17 cellular contexts compared by ENCODE assay signal in the genomic region with DNA sequence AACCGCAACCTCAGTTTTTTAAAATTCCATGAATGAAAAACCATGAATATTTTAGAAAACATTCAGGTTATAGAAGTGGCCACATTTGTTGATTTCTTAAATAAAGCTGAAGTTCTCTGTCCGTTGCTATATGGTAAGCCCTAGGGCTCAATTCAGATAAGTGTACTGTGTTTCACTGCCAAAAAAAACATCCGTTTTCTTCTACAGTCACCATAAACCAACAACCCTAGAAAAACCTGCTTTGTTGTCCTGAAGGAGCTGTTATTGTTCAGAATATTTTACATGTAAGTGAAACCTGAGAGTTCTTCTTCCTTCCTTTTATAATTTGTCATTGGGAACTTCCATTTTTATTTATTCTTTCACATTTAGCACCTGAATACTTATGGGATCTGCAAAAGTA.
DNase-seq lines count a peak whose midpoint lies in the region; ATAC-seq and TF ChIP-seq lines count a peak whose summit lies in the region.
"Had no signal": no experiment of that assay in that cellular context is flagged by ENCODE, and none has a peak within 500 bp of the region (broad histone marks: within the 10 kb centered on the region; RNA-seq: fewer than 3 reads in every experiment).

No MANE protein-coding gene starts in this region.

- H3K27ac ChIP-seq in epithelial cell of prostate, result peak overlapping the region; percentile 61
- H3K27ac ChIP-seq: colonic mucosa, RWPE1 had no signal

- H3K27me3 Mint-ChIP-seq in natural killer cell (ENCODE audit: low read depth in 2 of 2), result no peaks in the 10 kb centered on the region
- H3K27me3 Mint-ChIP-seq: stimulated activated naive B cell treated with anti-CD40 and anti-IgM and Interleukin-4, amounts not matched to agents 10 μg/mL and 1 μg/mL and 100 μg/mL, for 72 hours had no signal

- H3K36me3 Mint-ChIP-seq in natural killer cell, result no peaks in the 10 kb centered on the region
- H3K36me3 Mint-ChIP-seq: activated CD8-positive, alpha-beta memory T cell treated with anti-CD3 and anti-CD28 coated beads, Interleukin-2, amount 10 ng/mL, durations not matched to agents 7 days and 5 days; stimulated activated naive B cell treated with anti-CD40 and anti-IgM and Interleukin-4, amounts not matched to agents 10 μg/mL and 1 μg/mL and 100 μg/mL, for 72 hours had no signal

- no peaks in the 10 kb centered on the region for H3K4me1 Mint-ChIP-seq in natural killer cell
- H3K4me1 Mint-ChIP-seq: activated CD8-positive, alpha-beta memory T cell treated with anti-CD3 and anti-CD28 coated beads, Interleukin-2, amount 10 ng/mL, durations not matched to agents 7 days and 5 days; stimulated activated naive B cell treated with anti-CD40 and anti-IgM and Interleukin-4, amounts not matched to agents 10 μg/mL and 1 μg/mL and 100 μg/mL, for 72 hours had no signal

- TF ChIP-seq CTCF in natural killer cell (IDR thresholded peaks at IDR 0.05), result no peak

- intact Hi-C loops in natural killer cell (cut with micrococcal nuclease), result no loop called here

- DNase-seq in COR-L47 (lab: John Stamatoyannopoulos, UW) (peak; percentile 5), NCI-H1105 treated with DMSO at 0.1 percent for 48 hours (lab: John Stamatoyannopoulos, UW) (peak; percentile 52), SHP77 treated with DMSO at 0.1 percent for 48 hours (lab: John Stamatoyannopoulos, UW) (peak; percentile 12), epithelial cell of prostate (ENCODE audit: low read depth, low spot score) (peak; percentile 53), HCEC 1CT (no peak), natural killer cell (no peak), occipital lobe (lab: John Stamatoyannopoulos, UW) (no peak)
- DNase-seq: activated CD8-positive, alpha-beta memory T cell treated with anti-CD3 and anti-CD28 coated beads, Interleukin-2, amount 10 ng/mL, durations not matched to agents 7 days and 5 days; anterior cingulate cortex; colonic mucosa; NCI-H1417 treated with DMSO at 0.1 percent for 48 hours; NCI-H82; stimulated activated CD4-positive, alpha-beta T cell treated with anti-CD3 and anti-CD28 coated beads, Interleukin-12 subunit alpha, Interleukin-12 subunit beta, amount 100 ng/mL, for 4 hours; stimulated activated naive B cell treated with anti-CD40 and anti-IgM and Interleukin-4, amounts not matched to agents 10 μg/mL and 1 μg/mL and 100 μg/mL, for 72 hours had no signal

- no peak overlapping the region for H3K4me3 Mint-ChIP-seq in natural killer cell
- H3K4me3 Mint-ChIP-seq: activated CD8-positive, alpha-beta memory T cell treated with anti-CD3 and anti-CD28 coated beads, Interleukin-2, amount 10 ng/mL, durations not matched to agents 7 days and 5 days; stimulated activated naive B cell treated with anti-CD40 and anti-IgM and Interleukin-4, amounts not matched to agents 10 μg/mL and 1 μg/mL and 100 μg/mL, for 72 hours; T-helper 1 cell treated with Interleukin-12 subunit alpha and Interleukin-12 subunit beta and Interleukin-4 antibody, amounts not matched to agents 30 μg/mL and 1 μg/mL, for 36 hours had no signal

- no peak overlapping the region for H3K27ac Mint-ChIP-seq in natural killer cell
- H3K27ac Mint-ChIP-seq: activated CD8-positive, alpha-beta memory T cell treated with anti-CD3 and anti-CD28 coated beads, Interleukin-2, amount 10 ng/mL, durations not matched to agents 7 days and 5 days; stimulated activated naive B cell treated with anti-CD40 and anti-IgM and Interleukin-4, amounts not matched to agents 10 μg/mL and 1 μg/mL and 100 μg/mL, for 72 hours; T-helper 1 cell treated with Interleukin-12 subunit alpha and Interleukin-12 subunit beta and Interleukin-4 antibody, amounts not matched to agents 30 μg/mL and 1 μg/mL, for 36 hours had no signal

- peaks cover 2 to 4% of the 10 kb centered on the region in 2 donors for H3K9me3 Mint-ChIP-seq in natural killer cell
- H3K9me3 Mint-ChIP-seq: stimulated activated naive B cell treated with anti-CD40 and anti-IgM and Interleukin-4, amounts not matched to agents 10 μg/mL and 1 μg/mL and 100 μg/mL, for 72 hours; T-helper 1 cell treated with Interleukin-12 subunit alpha and Interleukin-12 subunit beta and Interleukin-4 antibody, amounts not matched to agents 30 μg/mL and 1 μg/mL, for 36 hours had no signal

- ATAC-seq in natural killer cell, result no peak
- ATAC-seq in HG02759 (IDR thresholded peaks at IDR 0.05; ENCODE audit: unreplicated experiment), result no peak
- ATAC-seq: activated CD8-positive, alpha-beta memory T cell treated with anti-CD3 and anti-CD28 coated beads, Interleukin-2, amount 10 ng/mL, durations not matched to agents 7 days and 5 days; stimulated activated naive B cell treated with anti-CD40 and anti-IgM and Interleukin-4, amounts not matched to agents 10 μg/mL and 1 μg/mL and 100 μg/mL, for 72 hours had no signal

Comparison
In these comparisons a context has a peak if more than half of its experiments do, and no peak if none do; other contexts are left out.
1. DNase-seq: peak in COR-L47 (single experiment), NCI-H1105 treated with DMSO at 0.1 percent for 48 hours (single experiment), SHP77 treated with DMSO at 0.1 percent for 48 hours (single experiment) and epithelial cell of prostate (single experiment); none in HCEC 1CT (single experiment), natural killer cell (single experiment) and occipital lobe (single experiment).